Comparison of ENCODE assay signal across 15 cellular contexts in the genomic region with DNA sequence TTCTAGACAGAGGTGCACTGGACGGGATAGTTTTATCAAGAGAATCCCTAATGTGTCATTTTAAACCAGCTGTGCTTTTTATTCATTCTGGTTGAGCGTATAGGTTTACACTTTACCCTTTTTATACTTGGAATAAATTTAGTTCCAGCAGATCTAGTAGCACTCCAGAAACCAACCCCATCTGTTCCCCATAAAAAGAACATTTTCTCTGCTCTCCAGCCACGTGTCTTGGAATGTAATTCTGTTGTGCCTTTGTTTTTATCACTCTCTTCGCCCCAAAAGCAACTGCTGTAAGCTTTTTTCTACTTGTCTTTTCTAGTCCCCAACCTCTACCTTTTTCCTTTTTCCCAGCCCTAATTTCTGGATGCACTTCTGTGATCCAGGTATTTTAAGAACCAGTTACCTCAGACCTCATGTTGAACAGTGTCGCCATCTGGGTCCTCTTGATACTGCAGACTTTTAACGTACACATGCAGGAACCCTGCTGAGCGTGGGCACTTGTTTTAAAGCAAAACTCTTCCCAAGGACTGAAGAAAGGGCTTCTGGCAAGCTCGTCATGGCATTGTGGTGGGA.
"Had no signal": no experiment of that assay in that cellular context is flagged by ENCODE, and none has a peak within 500 bp of the region (broad histone marks: within the 10 kb centered on the region; RNA-seq: fewer than 3 reads in every experiment).

No MANE protein-coding gene starts in this region.

- H3K36me3 Mint-ChIP-seq: activated naive CD4-positive, alpha-beta T cell treated with anti-CD3 and anti-CD28 coated beads, Interleukin-2, amount 10 ng/mL, durations not matched to agents 7 days and 5 days had no signal

- H3K4me3 ChIP-seq: lung, sigmoid colon, upper lobe of right lung had no signal

- DNase-seq: activated CD4-positive, alpha-beta T cell treated with anti-CD3 and anti-CD28 coated beads for 4 hours; activated naive CD4-positive, alpha-beta T cell treated with anti-CD3 and anti-CD28 coated beads, Interleukin-2, amount 10 ng/mL, durations not matched to agents 7 days and 5 days; cortex of kidney; effector memory CD8-positive, alpha-beta T cell; left colon; naive thymus-derived CD4-positive, alpha-beta T cell; occipital lobe; sigmoid colon; stimulated activated CD4-positive, alpha-beta T cell treated with anti-CD3 and anti-CD28 coated beads, Interleukin-12 subunit alpha, Interleukin-12 subunit beta, amount 100 ng/mL, for 4 hours; stimulated activated naive CD8-positive, alpha-beta T cell treated with anti-CD3 and anti-CD28 coated beads, Interleukin-15, Interleukin-2, amounts not matched to agents 100 U/mL and 50 U/mL, for 24 hours; T-helper 1 cell; upper lobe of right lung; WERI-Rb-1 had no signal

- H3K27ac Mint-ChIP-seq: activated naive CD4-positive, alpha-beta T cell treated with anti-CD3 and anti-CD28 coated beads, Interleukin-2, amount 10 ng/mL, durations not matched to agents 7 days and 5 days; activated T-helper 1 cell treated with anti-CD3 and anti-CD28 coated beads, Interleukin-12 subunit alpha, Interleukin-12 subunit beta, Interleukin-2, Interleukin-4 antibody, amounts not matched to agents 30 ng/mL and 10 ng/mL and 1 ng/mL, durations not matched to agents 14 hours and 24 hours and 36 hours; effector memory CD8-positive, alpha-beta T cell; naive thymus-derived CD4-positive, alpha-beta T cell had no signal

- H3K9me3 Mint-ChIP-seq: activated naive CD4-positive, alpha-beta T cell treated with anti-CD3 and anti-CD28 coated beads, Interleukin-2, amount 10 ng/mL, durations not matched to agents 7 days and 5 days; activated T-helper 1 cell treated with anti-CD3 and anti-CD28 coated beads, Interleukin-12 subunit alpha, Interleukin-12 subunit beta, Interleukin-2, Interleukin-4 antibody, amounts not matched to agents 30 ng/mL and 10 ng/mL and 1 ng/mL, durations not matched to agents 14 hours and 24 hours and 36 hours; effector memory CD8-positive, alpha-beta T cell; naive thymus-derived CD4-positive, alpha-beta T cell had no signal

- H3K27me3 Mint-ChIP-seq: activated naive CD4-positive, alpha-beta T cell treated with anti-CD3 and anti-CD28 coated beads, Interleukin-2, amount 10 ng/mL, durations not matched to agents 7 days and 5 days; effector memory CD8-positive, alpha-beta T cell; naive thymus-derived CD4-positive, alpha-beta T cell had no signal

- H3K4me1 Mint-ChIP-seq: activated naive CD4-positive, alpha-beta T cell treated with anti-CD3 and anti-CD28 coated beads, Interleukin-2, amount 10 ng/mL, durations not matched to agents 7 days and 5 days had no signal

- H3K4me3 Mint-ChIP-seq: activated naive CD4-positive, alpha-beta T cell treated with anti-CD3 and anti-CD28 coated beads, Interleukin-2, amount 10 ng/mL, durations not matched to agents 7 days and 5 days; activated T-helper 1 cell treated with anti-CD3 and anti-CD28 coated beads, Interleukin-12 subunit alpha, Interleukin-12 subunit beta, Interleukin-2, Interleukin-4 antibody, amounts not matched to agents 30 ng/mL and 10 ng/mL and 1 ng/mL, durations not matched to agents 14 hours and 24 hours and 36 hours; effector memory CD8-positive, alpha-beta T cell; naive thymus-derived CD4-positive, alpha-beta T cell had no signal

- ATAC-seq: effector memory CD8-positive, alpha-beta T cell; left colon; naive thymus-derived CD4-positive, alpha-beta T cell; stimulated activated naive CD8-positive, alpha-beta T cell treated with anti-CD3 and anti-CD28 coated beads, Interleukin-15, Interleukin-2, amounts not matched to agents 100 U/mL and 50 U/mL, for 24 hours; upper lobe of right lung had no signal
